17 cellular contexts compared by ENCODE assay signal in the genomic region with DNA sequence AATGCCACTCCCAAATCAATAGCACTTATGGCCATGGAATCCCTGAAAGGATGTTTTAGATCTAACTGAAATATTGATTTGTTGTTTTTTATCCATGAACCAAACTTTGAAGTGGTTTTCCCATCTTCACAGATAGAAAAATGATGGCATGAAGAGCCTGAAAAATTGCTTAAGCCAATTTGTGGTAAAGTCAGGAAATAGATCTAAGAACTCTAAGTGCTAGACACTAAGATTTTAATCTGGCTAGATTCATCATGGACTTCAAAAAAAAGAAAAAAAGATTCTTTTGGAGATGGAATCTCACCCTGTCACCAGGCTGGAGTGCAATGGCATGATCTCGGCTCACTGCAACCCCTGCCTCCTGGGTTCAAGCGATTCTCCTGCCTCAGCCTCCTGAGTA. TPM values are rescaled to one million over a fixed set of nuclear protein-coding genes. Genes with fewer than 3 reads are reported as not detected.
DNase-seq lines count a peak whose midpoint lies in the region; ATAC-seq, FAIRE-seq and TF ChIP-seq lines count a peak whose summit lies in the region.
"Had no signal": no experiment of that assay in that cellular context is flagged by ENCODE, and none has a peak within 500 bp of the region (broad histone marks: within the 10 kb centered on the region; RNA-seq: fewer than 3 reads in every experiment).

No MANE protein-coding gene starts in this region.

- intact Hi-C loops in left cardiac atrium (cut with DNase I) = no loop called here

- ATAC-seq in GM18517 (IDR thresholded peaks at IDR 0.05; ENCODE audit: unreplicated experiment) (no peak), left cardiac atrium (no peak)

- no peaks in the 10 kb centered on the region for H3K27me3 ChIP-seq in GM23248 (replicated peaks; ENCODE audit: insufficient read depth)
- no peaks in the 10 kb centered on the region for H3K27me3 ChIP-seq in SJSA1 (replicated peaks)
- no peaks in the 10 kb centered on the region for H3K27me3 ChIP-seq in small intestine (ENCODE audit: control insufficient read depth in 2 of 2, insufficient read depth in 2 of 2, low read length in 2 of 2)

- H3K36me3 ChIP-seq in GM23248 (ENCODE audit: low read depth) (no peaks in the 10 kb centered on the region), SJSA1 (no peaks in the 10 kb centered on the region), small intestine (ENCODE audit: control insufficient read depth in 2 of 2, insufficient read depth in 2 of 2, low read length in 2 of 2) (peaks cover 0 to 2% of the 10 kb centered on the region in 2 donors)
- H3K36me3 ChIP-seq: HAP-1 had no signal

- in situ Hi-C loops in GM23248 (cut with MboI) = loop anchor here (10.0 kb wide), 1 partner anchor 86 kb away; no protein-coding TSS in a partner anchor

- H3K9ac ChIP-seq in GM23248 = no peak overlapping the region

- H3K4me3 ChIP-seq in AG10803 (ENCODE audit: low read length) = no peak overlapping the region
- no peak overlapping the region for H3K4me3 ChIP-seq in GM23248
- no peak overlapping the region for H3K4me3 ChIP-seq in SJSA1
- H3K4me3 ChIP-seq in small intestine (ENCODE audit: low read depth in 1 of 2, low read length in 2 of 2) = no peak overlapping the region
- H3K4me3 ChIP-seq: HAP-1 had no signal

- no peak overlapping the region for H3K4me2 ChIP-seq in GM23248 (ENCODE audit: unreplicated experiment)

- no peak for TF ChIP-seq CTCF in AG10803 (conservative IDR thresholded peaks at IDR 0.05; ENCODE audit: low read length)

- H3K79me2 ChIP-seq in GM23248 (ENCODE audit: insufficient read depth) = no peaks in the 10 kb centered on the region

- H3K9me3 ChIP-seq in GM23248 (ENCODE audit: low read depth) (no peaks in the 10 kb centered on the region), SJSA1 (replicated peaks) (no peaks in the 10 kb centered on the region), small intestine (ENCODE audit: control insufficient read depth, low read depth) (no peaks in the 10 kb centered on the region)
- H3K9me3 ChIP-seq: HAP-1 had no signal

- H3K27ac ChIP-seq in GM23248 = peak overlapping the region; percentile 63
- peak overlapping the region; percentile 78 for H3K27ac ChIP-seq in SJSA1
- H3K27ac ChIP-seq in small intestine (ENCODE audit: low read depth in 1 of 2, low read length in 1 of 2) = no peak overlapping the region
- H3K27ac ChIP-seq: HL-60 had no signal

- H3K4me1 ChIP-seq in GM23248 (ENCODE audit: insufficient read depth) (peaks cover 6% of the 10 kb centered on the region), SJSA1 (replicated peaks) (peaks cover 24% of the 10 kb centered on the region), small intestine (ENCODE audit: control insufficient read depth in 2 of 2, insufficient read depth in 1 of 2, low read depth in 1 of 2, low read length in 1 of 2) (no peaks in the 10 kb centered on the region)

- H3F3A ChIP-seq in GM23248 (ENCODE audit: insufficient read depth) = peaks cover 5% of the 10 kb centered on the region; the same call in 1 of the 2 replicates

- FAIRE-seq in small intestine (lab: Jason Lieb, UNC) = no peak
- FAIRE-seq: G401.6, GM12892, GM19239, H1 had no signal

- WGBS in GM23248 (ENCODE audit: low coverage in 1 of 2, low lambda C conversion rate in 2 of 2, missing lambda C conversion rate in 2 of 2), 2 experiments = 92 to 96% methylated on average over 2 of the region's 2 CpGs
- WGBS in small intestine, 3 donors = 96 to 99% (median 98%) methylated on average over 2 of the region's 2 CpGs

- H2AFZ ChIP-seq in GM23248 = no peak overlapping the region

- H3K9me2 ChIP-seq in GM23248 (ENCODE audit: insufficient read depth) = no peaks in the 10 kb centered on the region

- DNase-seq in AG10803 (ENCODE audit: low read depth) (peak; percentile 55), GM23248 (peak; percentile 38), SJSA1 (ENCODE audit: low read depth in 1 of 2, low spot score in 2 of 2) (no peak), iris pigment epithelial cell (ENCODE audit: low read depth) (peak; percentile 28), small intestine (no peak), left cardiac atrium (no peak), medulla oblongata (ENCODE audit: extremely low spot score) (no peak)
- DNase-seq: C1 segment of cervical spinal cord; CD4-positive, alpha-beta memory T cell; DMS79 had no signal

- H4K20me1 ChIP-seq in GM23248 (ENCODE audit: insufficient read depth) = no peaks in the 10 kb centered on the region

RNA-seq across cellular contexts. Expression of gene STRN3, which starts 45.0 kb away (rescaled TPM):
- 31.6 and 44.2 TPM in 2 replicates for total RNA-seq in GM23248 (2014; rRNA removed; shearing (Covaris generic))
- polyA plus RNA-seq in GM23248 (2016; fragmentation: Nextera tagmentation; extraction: Ambion mirVana) (25.6 TPM in 2 replicates), small intestine (10 to 100 TPM in 2 of 3 donors, 1 to 10 TPM in 1; 9.7 to 13.2 (median 10.5) TPM)
- total RNA-seq in SJSA1 (2014; rRNA removed; shearing (Covaris generic)) = 26.8 and 52.2 TPM in 2 replicates
- 10 to 100 TPM; 37.3 to 48.6 TPM for total RNA-seq in left cardiac atrium

RNA-seq across cellular contexts. Expression of gene AP4S1, which starts 45.7 kb away (rescaled TPM):
- 8.7 and 9.9 TPM in 2 replicates for total RNA-seq in GM23248 (2014; rRNA removed; shearing (Covaris generic))
- 6.3 and 7.7 TPM in 2 replicates for polyA plus RNA-seq in GM23248 (2016; fragmentation: Nextera tagmentation; extraction: Ambion mirVana)
- 1.4 and 9.3 TPM in 2 replicates for total RNA-seq in SJSA1 (2014; rRNA removed; shearing (Covaris generic))
- polyA plus RNA-seq in small intestine = 1 to 10 TPM; 1.6 to 6.0 (median 5.4) TPM
- total RNA-seq in left cardiac atrium = 1 to 10 TPM; 6.3 to 7.5 TPM

Comparison
In these comparisons a context has a peak if more than half of its experiments do, and no peak if none do; other contexts are left out.
1. DNase-seq: peak in AG10803 (single experiment), GM23248 (single experiment) and iris pigment epithelial cell (single experiment); none in SJSA1 (0 of 2), small intestine (single experiment), left cardiac atrium (single experiment) and medulla oblongata (single experiment).
2. H3K27ac ChIP-seq: peak in GM23248 (single experiment) and SJSA1 (single experiment); none in small intestine (0 of 2).